ENCODE assay signal across 9 cellular contexts in genomic region chr16:89257281-89257731, GRCh38. TPM values are rescaled to one million over a fixed set of nuclear protein-coding genes. Genes with fewer than 3 reads are reported as not detected.
A peak's percentile ranks its signal among the peaks of the same experiment; 100 is the strongest.
DNase-seq lines count a peak whose midpoint lies in the region; ATAC-seq and TF ChIP-seq lines count a peak whose summit lies in the region.
"Had no signal": no experiment of that assay in that cellular context is flagged by ENCODE, and none has a peak within 500 bp of the region (broad histone marks: within the 10 kb centered on the region; RNA-seq: fewer than 3 reads in every experiment).

No MANE protein-coding gene starts in this region.

- H3K4me3 ChIP-seq in heart left ventricle = peak overlapping the region in 11 of 12 donors; percentile 22 to 58 (median 44)
- H3K4me3 ChIP-seq in gastrocnemius medialis = peak overlapping the region; percentile 32 to 53 (median 46)

- DNase-seq in ELR (ENCODE audit: low read depth) = peak; percentile 27
- DNase-seq in heart left ventricle = no peak
- DNase-seq in gastrocnemius medialis = no peak
- no peak for DNase-seq in NCI-H2029 treated with DMSO at 0.1 percent for 48 hours (lab: John Stamatoyannopoulos, UW)
- DNase-seq in erythroblast (lab: John Stamatoyannopoulos, UW) = no peak
- DNase-seq in cortex of kidney (lab: John Stamatoyannopoulos, UW) = no peak
- DNase-seq in T-helper 9 cell = no peak

- H3K36me3 ChIP-seq in heart left ventricle (no peaks in the 10 kb centered on the region), gastrocnemius medialis (no peaks in the 10 kb centered on the region)

- H3K27me3 ChIP-seq in heart left ventricle (peaks cover 0 to 21% (median 6%) of the 10 kb centered on the region in 9 donors), gastrocnemius medialis (peaks cover 24 to 30% (median 26%) of the 10 kb centered on the region in 3 donors)

- TF ChIP-seq POLR2A in heart left ventricle (IDR thresholded peaks at IDR 0.05) = no peak
- no peak for TF ChIP-seq POLR2A in gastrocnemius medialis (IDR thresholded peaks at IDR 0.05)
- TF ChIP-seq POLR2A in erythroblast (IDR thresholded peaks at IDR 0.05; ENCODE audit: low read length) = no peak

- 2 to 3% (median 2%) methylated on average over 17 to 44 of the region's 44 CpGs for WGBS in heart left ventricle, 4 donors

- H3K27ac ChIP-seq in VCaP (peak overlapping the region; percentile 36; the same call in 1 of the 2 replicates), heart left ventricle (no peak overlapping the region), gastrocnemius medialis (no peak overlapping the region)
- H3K27ac ChIP-seq: KMS-11 had no signal

- in situ Hi-C loops in gastrocnemius medialis (cut with MboI; ENCODE audit: low sequenced_read_pairs in 4 of 4) = no loop called here

- ATAC-seq in heart left ventricle (peak in 2 of 4 donors; percentile 51 to 56), gastrocnemius medialis (peak in 1 of 2 donors; percentile 41)

- H3K4me1 ChIP-seq in heart left ventricle = peaks cover 0 to 15% (median 11%) of the 10 kb centered on the region in 12 donors
- H3K4me1 ChIP-seq in gastrocnemius medialis = peaks cover 4 to 8% of the 10 kb centered on the region in 2 donors

- peaks cover 0 to 3% (median 0%) of the 10 kb centered on the region in 12 donors for H3K9me3 ChIP-seq in heart left ventricle
- H3K9me3 ChIP-seq in gastrocnemius medialis = no peaks in the 10 kb centered on the region

- intact Hi-C loops in heart left ventricle (cut with DNase I) (no loop called here), gastrocnemius medialis (cut with DNase I; ENCODE audit: low total_unique reads) (no loop called here)

- TF ChIP-seq CTCF in VCaP (conservative IDR thresholded peaks at IDR 0.05) (no peak), heart left ventricle (IDR thresholded peaks at IDR 0.05) (no peak), gastrocnemius medialis (IDR thresholded peaks at IDR 0.05 in 4 of 5, conservative IDR thresholded peaks at IDR 0.05 in 1 of 5) (no peak)

RNA-seq across cellular contexts. Expression of gene ZNF778, which starts 39.8 kb away (rescaled TPM):
- total RNA-seq in heart left ventricle (10 to 100 TPM in 4 of 9 donors, 1 to 10 TPM in 5; 6.9 to 14.6 (median 9.9) TPM), gastrocnemius medialis (10 to 100 TPM; 10.7 to 21.3 (median 17.9) TPM)
- polyA plus RNA-seq in heart left ventricle = 1 to 10 TPM; 1.6 to 5.4 TPM

RNA-seq across cellular contexts. Expression of gene SLC22A31, which starts 57.0 kb away (rescaled TPM):
- total RNA-seq in heart left ventricle = not detected
- under 1 TPM in 1 of 2 donors, not detected in 1; 0.07 TPM for polyA plus RNA-seq in heart left ventricle
- not detected for total RNA-seq in gastrocnemius medialis
